In genomic region chr16:67001159-67001486, GRCh38 we compare ENCODE assay signal across 1 cellular context.
TF ChIP-seq lines count a peak whose summit lies in the region.

No MANE protein-coding gene starts in this region.

TF ChIP-seq in GM12878, 131 proteins besides CTCF, POLR2A, EP300 and RAD21:
- TF ChIP-seq USF2 (IDR thresholded peaks at IDR 0.05; ENCODE audit: borderline replicate concordance, low read depth, low read length), result no peak
- no peak for TF ChIP-seq ZNF622 (IDR thresholded peaks at IDR 0.05)
- TF ChIP-seq MLLT1 (IDR thresholded peaks at IDR 0.05), result no peak
- no peak for TF ChIP-seq FOXM1 (IDR thresholded peaks at IDR 0.05; ENCODE audit: low read depth, low read length)
- TF ChIP-seq RFX5 (IDR thresholded peaks at IDR 0.05; ENCODE audit: low read depth, low read length), result no peak
- no peak for TF ChIP-seq CEBPZ (IDR thresholded peaks at IDR 0.05; ENCODE audit: low read depth, low read length)
